ENCODE assay signal across 9 cellular contexts in the genomic region with DNA sequence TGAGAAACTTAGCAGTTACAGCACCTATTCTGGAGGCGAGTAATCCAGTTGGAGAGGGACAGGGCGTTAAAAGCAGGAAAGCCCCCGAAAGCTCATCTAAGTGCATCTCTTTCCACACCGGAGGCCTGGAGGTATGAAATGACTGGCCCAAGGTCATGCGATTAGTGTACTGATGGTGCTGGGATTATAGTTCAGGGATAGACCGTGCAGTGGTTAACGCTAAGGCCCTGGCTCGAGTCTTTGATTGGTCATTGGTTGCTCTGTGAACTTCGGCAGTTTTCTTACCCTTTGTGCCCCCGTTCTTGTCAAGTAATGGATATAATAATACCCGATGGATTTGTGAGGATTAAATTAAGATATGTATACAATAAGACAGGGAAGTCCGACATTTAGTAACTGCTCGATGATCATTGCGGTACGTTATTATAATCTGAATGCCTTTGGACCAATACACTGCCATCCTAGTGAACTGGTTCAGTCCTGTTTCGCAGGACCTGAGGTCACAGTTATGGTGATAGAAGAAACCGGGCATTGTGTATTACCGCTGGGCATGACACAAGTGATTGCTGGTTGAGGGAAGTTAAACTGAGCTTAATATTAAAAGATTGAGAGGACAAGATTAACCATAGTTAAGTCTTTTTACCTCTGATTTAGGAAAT. TPM values are rescaled to one million over a fixed set of nuclear protein-coding genes. Genes with fewer than 3 reads are reported as not detected.
A peak's percentile ranks its signal among the peaks of the same experiment; 100 is the strongest.
DNase-seq lines count a peak whose midpoint lies in the region; ATAC-seq, FAIRE-seq and TF ChIP-seq lines count a peak whose summit lies in the region.
"Had no signal": no experiment of that assay in that cellular context is flagged by ENCODE, and none has a peak within 500 bp of the region (broad histone marks: within the 10 kb centered on the region; RNA-seq: fewer than 3 reads in every experiment).

No MANE protein-coding gene starts in this region.

- peak overlapping the region; percentile 100 for H3K27ac Mint-ChIP-seq in CD8-positive, alpha-beta T cell
- H3K27ac Mint-ChIP-seq in GM23338, result peak overlapping the region; percentile 98

- 1% methylated on average over 18 of the region's 18 CpGs for WGBS in lower leg skin, 2 donors

- no peaks in the 10 kb centered on the region for H3K9me3 ChIP-seq in CD8-positive, alpha-beta T cell (ENCODE audit: low read length)

- TF ChIP-seq CTCF in CD8-positive, alpha-beta T cell (IDR thresholded peaks at IDR 0.05), result no peak
- no peak for TF ChIP-seq CTCF in GM23338 (conservative IDR thresholded peaks at IDR 0.05; ENCODE audit: low read depth in 2 of 2)
- no peak for TF ChIP-seq CTCF in bronchial epithelial cell (IDR thresholded peaks at IDR 0.05; ENCODE audit: insufficient read depth, low read length, severe bottlenecking)
- TF ChIP-seq CTCF in lower leg skin (IDR thresholded peaks at IDR 0.05), result no peak

- no peak for ATAC-seq in CD8-positive, alpha-beta T cell
- ATAC-seq in GM23338, result no peak
- no peak for ATAC-seq in GM21529 (IDR thresholded peaks at IDR 0.05; ENCODE audit: unreplicated experiment)

- no peak for FAIRE-seq in bronchial epithelial cell (lab: Jason Lieb, UNC)

- peaks cover 60% of the 10 kb centered on the region for H3K79me2 ChIP-seq in GM23338 (replicated peaks; ENCODE audit: insufficient read depth)

- no peaks in the 10 kb centered on the region for H3K27me3 Mint-ChIP-seq in CD8-positive, alpha-beta T cell (ENCODE audit: low read depth)
- peaks cover 20% of the 10 kb centered on the region for H3K27me3 Mint-ChIP-seq in GM23338 (ENCODE audit: insufficient read depth, low read depth, poor library complexity)

- peaks cover 36% of the 10 kb centered on the region for H3K4me1 ChIP-seq in CD8-positive, alpha-beta T cell (ENCODE audit: insufficient read depth, low read length)
- H3K4me1 ChIP-seq in GM23338 (ENCODE audit: insufficient read depth), result peaks cover 27% of the 10 kb centered on the region

- CTCF ChIA-PET in CD8-positive, alpha-beta T cell (lab: Charles Lee), result interaction anchor here (1.6 kb wide), 1 partner anchor 79 kb away, joined by 3 read pairs; no protein-coding TSS in a partner anchor

- peaks cover 32% of the 10 kb centered on the region for H3K36me3 Mint-ChIP-seq in CD8-positive, alpha-beta T cell
- peaks cover 48% of the 10 kb centered on the region for H3K36me3 Mint-ChIP-seq in GM23338 (ENCODE audit: low read depth)

- H3K36me3 ChIP-seq in CD8-positive, alpha-beta T cell (ENCODE audit: insufficient read depth, low read length), result no peaks in the 10 kb centered on the region
- peaks cover 5% of the 10 kb centered on the region; the same call in 1 of the 2 replicates for H3K36me3 ChIP-seq in GM23338 (ENCODE audit: insufficient read depth)
- H3K36me3 ChIP-seq in bronchial epithelial cell (ENCODE audit: control insufficient read depth, insufficient read depth, low read length), result peaks cover 5% of the 10 kb centered on the region

- peak overlapping the region; percentile 61 for H3K4me3 ChIP-seq in CD8-positive, alpha-beta T cell (ENCODE audit: low read depth, low read length)
- H3K4me3 ChIP-seq in GM23338, result peak overlapping the region; percentile 100
- H3K4me3 ChIP-seq in bronchial epithelial cell (ENCODE audit: low read depth, low read length), result peak overlapping the region; percentile 97
- H3K4me3 ChIP-seq in lower leg skin (ENCODE audit: low read depth, poor library complexity, severe bottlenecking), result peak overlapping the region; percentile 88

- H3K27me3 ChIP-seq in CD8-positive, alpha-beta T cell (ENCODE audit: insufficient read depth, low read length), result no peaks in the 10 kb centered on the region
- H3K27me3 ChIP-seq in GM23338 (ENCODE audit: insufficient read depth) (no peaks in the 10 kb centered on the region; the same call in 1 of the 2 replicates), bronchial epithelial cell (ENCODE audit: control insufficient read depth, insufficient read depth, low read length) (no peaks in the 10 kb centered on the region)

- H3K4me2 ChIP-seq in GM23338, result peak overlapping the region; percentile 90

- H4K20me1 ChIP-seq in GM23338 (replicated peaks; ENCODE audit: insufficient read depth), result peaks cover 42% of the 10 kb centered on the region

- peak in 2 of 7 experiments; percentile 13 to 18 for DNase-seq in CD8-positive, alpha-beta T cell
- DNase-seq in GM23338 (ENCODE audit: low spot score), result peak; percentile 17
- peak; percentile 74 for DNase-seq in RKO (ENCODE audit: low spot score)
- DNase-seq in bronchial epithelial cell (ENCODE audit: low read depth), result peak; percentile 41
- no peak for DNase-seq in lower leg skin (ENCODE audit: low spot score in 2 of 2)
- DNase-seq in stimulated activated naive CD4-positive, alpha-beta T cell treated with Interleukin-2 at 50 U/mL for 16 hours (lab: John Stamatoyannopoulos, UW), result peak; percentile 51
- no peak for DNase-seq in occipital lobe (lab: John Stamatoyannopoulos, UW)

- H2AFZ ChIP-seq in GM23338, result no peak overlapping the region

- POLR2A ChIA-PET in CD8-positive, alpha-beta T cell (lab: Charles Lee), result interaction anchor here (1.4 to 2.7 kb wide), 3 partner anchors 21 to 76 kb away, joined by 3 to 12 read pairs (median 10); a partner anchor contains a TSS

- H3F3A ChIP-seq in GM23338 (replicated peaks; ENCODE audit: low read depth), result peaks cover 4% of the 10 kb centered on the region; the same call in 1 of the 2 replicates

- peaks cover 45% of the 10 kb centered on the region for H3K4me1 Mint-ChIP-seq in CD8-positive, alpha-beta T cell (ENCODE audit: low read depth)
- H3K4me1 Mint-ChIP-seq in GM23338, result peaks cover 22% of the 10 kb centered on the region

- no peaks in the 10 kb centered on the region for H3K9me3 Mint-ChIP-seq in CD8-positive, alpha-beta T cell
- no peaks in the 10 kb centered on the region; the same call in 2 of the 3 replicates for H3K9me3 Mint-ChIP-seq in GM23338

- no peaks in the 10 kb centered on the region for H3K9me2 ChIP-seq in GM23338 (ENCODE audit: insufficient read depth)

- peak overlapping the region; percentile 99 for H3K4me3 Mint-ChIP-seq in CD8-positive, alpha-beta T cell
- peak overlapping the region; percentile 99 for H3K4me3 Mint-ChIP-seq in GM23338

- intact Hi-C loops in CD8-positive, alpha-beta T cell (cut with DNase I, micrococcal nuclease), result loop anchor here in 1 of 2 experiments (10.0 kb wide), 1 partner anchor 1465 kb away; a partner anchor contains a TSS
- intact Hi-C loops in lower leg skin (cut with DNase I; ENCODE audit: low total_unique reads), result no loop called here

- peak overlapping the region; percentile 92 for H3K27ac ChIP-seq in CD8-positive, alpha-beta T cell (ENCODE audit: low read depth, low read length)
- H3K27ac ChIP-seq in GM23338 (ENCODE audit: low read depth), result peak overlapping the region; percentile 90

- no peak for TF ChIP-seq POLR2A in lower leg skin (IDR thresholded peaks at IDR 0.05)

TF ChIP-seq in GM23338, 12 proteins besides CTCF, POLR2A, EP300 and RAD21:
- TF ChIP-seq NANOG (IDR thresholded peaks at IDR 0.05; ENCODE audit: borderline replicate concordance) (no peak), ZNF331 (CRISPR knock-in tag; IDR thresholded peaks at IDR 0.05; ENCODE audit: low read depth) (no peak)
- TF ChIP-seq, protein P1, sequence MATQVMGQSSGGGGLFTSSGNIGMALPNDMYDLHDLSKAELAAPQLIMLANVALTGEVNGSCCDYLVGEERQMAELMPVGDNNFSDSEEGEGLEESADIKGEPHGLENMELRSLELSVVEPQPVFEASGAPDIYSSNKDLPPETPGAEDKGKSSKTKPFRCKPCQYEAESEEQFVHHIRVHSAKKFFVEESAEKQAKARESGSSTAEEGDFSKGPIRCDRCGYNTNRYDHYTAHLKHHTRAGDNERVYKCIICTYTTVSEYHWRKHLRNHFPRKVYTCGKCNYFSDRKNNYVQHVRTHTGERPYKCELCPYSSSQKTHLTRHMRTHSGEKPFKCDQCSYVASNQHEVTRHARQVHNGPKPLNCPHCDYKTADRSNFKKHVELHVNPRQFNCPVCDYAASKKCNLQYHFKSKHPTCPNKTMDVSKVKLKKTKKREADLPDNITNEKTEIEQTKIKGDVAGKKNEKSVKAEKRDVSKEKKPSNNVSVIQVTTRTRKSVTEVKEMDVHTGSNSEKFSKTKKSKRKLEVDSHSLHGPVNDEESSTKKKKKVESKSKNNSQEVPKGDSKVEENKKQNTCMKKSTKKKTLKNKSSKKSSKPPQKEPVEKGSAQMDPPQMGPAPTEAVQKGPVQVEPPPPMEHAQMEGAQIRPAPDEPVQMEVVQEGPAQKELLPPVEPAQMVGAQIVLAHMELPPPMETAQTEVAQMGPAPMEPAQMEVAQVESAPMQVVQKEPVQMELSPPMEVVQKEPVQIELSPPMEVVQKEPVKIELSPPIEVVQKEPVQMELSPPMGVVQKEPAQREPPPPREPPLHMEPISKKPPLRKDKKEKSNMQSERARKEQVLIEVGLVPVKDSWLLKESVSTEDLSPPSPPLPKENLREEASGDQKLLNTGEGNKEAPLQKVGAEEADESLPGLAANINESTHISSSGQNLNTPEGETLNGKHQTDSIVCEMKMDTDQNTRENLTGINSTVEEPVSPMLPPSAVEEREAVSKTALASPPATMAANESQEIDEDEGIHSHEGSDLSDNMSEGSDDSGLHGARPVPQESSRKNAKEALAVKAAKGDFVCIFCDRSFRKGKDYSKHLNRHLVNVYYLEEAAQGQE (IDR thresholded peaks at IDR 0.05; ENCODE audit: unreplicated experiment), result no peak
TF ChIP-seq in GM23338: peak in this region for 0.

RNA-seq across cellular contexts. Expression of a gene that starts 1.0 kb away (rescaled TPM):
- total RNA-seq in CD8-positive, alpha-beta T cell, result 100 to 1,000 TPM; 131 to 133 TPM
- total RNA-seq in GM23338 (2014; rRNA removed; shearing (Covaris generic)), result 440 and 530 TPM in 2 replicates
- polyA plus RNA-seq in GM23338 (2016; fragmentation: Nextera tagmentation; extraction: Ambion mirVana), result 163 and 177 TPM in 2 replicates
- total RNA-seq in bronchial epithelial cell (925 and 1,015 TPM in 2 replicates), lower leg skin (100 to 1,000 TPM; 183 to 307 (median 253) TPM), occipital lobe (352 TPM)

RNA-seq across cellular contexts. Expression of a gene that starts 18.9 kb away (rescaled TPM):
- under 1 TPM in 1 of 2 experiments, not detected in 1; 0.44 TPM for total RNA-seq in CD8-positive, alpha-beta T cell
- total RNA-seq in GM23338 (2014; rRNA removed; shearing (Covaris generic)), result 0.52 and 2.3 TPM in 2 replicates
- polyA plus RNA-seq in GM23338 (2016; fragmentation: Nextera tagmentation; extraction: Ambion mirVana), result 0.37 and 0.38 TPM in 2 replicates
- not detected in 2 replicates for total RNA-seq in bronchial epithelial cell
- total RNA-seq in lower leg skin, result not detected
- total RNA-seq in occipital lobe, result not detected
- total RNA-seq: T-helper 1 cell treated with Interleukin-12 subunit alpha and Interleukin-12 subunit beta and Interleukin-4 antibody, amounts not matched to agents 30 ng/mL and 1 ng/mL, for 36 hours had no signal

RNA-seq across cellular contexts. Expression of a gene that starts 32.9 kb away (rescaled TPM):
- total RNA-seq in CD8-positive, alpha-beta T cell, result 10 to 100 TPM; 23.4 to 26.9 TPM
- 43.8 and 43.9 TPM in 2 replicates for total RNA-seq in GM23338 (2014; rRNA removed; shearing (Covaris generic))
- 9.6 and 9.8 TPM in 2 replicates for polyA plus RNA-seq in GM23338 (2016; fragmentation: Nextera tagmentation; extraction: Ambion mirVana)
- total RNA-seq in bronchial epithelial cell (4.2 TPM in 2 replicates), lower leg skin (10 to 100 TPM; 25.5 to 46.8 (median 31.5) TPM), occipital lobe (9.4 TPM)

Comparison
In these comparisons a context has a peak if more than half of its experiments do, and no peak if none do; other contexts are left out.
1. DNase-seq: peak in GM23338 (single experiment), RKO (single experiment), bronchial epithelial cell (single experiment) and stimulated activated naive CD4-positive, alpha-beta T cell treated with Interleukin-2 at 50 U/mL for 16 hours (single experiment); none in lower leg skin (0 of 2) and occipital lobe (single experiment).
2. Peak in every context shown above with its lines, with median percentiles within 50 percentile points of each other: H3K4me3 ChIP-seq.